8 cellular contexts compared by ENCODE assay signal in genomic region chr16:82639666-82640336, GRCh38. TPM values are rescaled to one million over a fixed set of nuclear protein-coding genes. Genes with fewer than 3 reads are reported as not detected.
DNase-seq lines count a peak whose midpoint lies in the region; ATAC-seq and TF ChIP-seq lines count a peak whose summit lies in the region.
"Had no signal": no experiment of that assay in that cellular context is flagged by ENCODE, and none has a peak within 500 bp of the region (broad histone marks: within the 10 kb centered on the region; RNA-seq: fewer than 3 reads in every experiment).

No MANE protein-coding gene starts in this region.

- H3K36me3 ChIP-seq in GM06990 (ENCODE audit: control insufficient read depth, insufficient read depth, low read length) (no peaks in the 10 kb centered on the region), gastroesophageal sphincter (no peaks in the 10 kb centered on the region)

- DNase-seq in GM06990 (ENCODE audit: extremely low read depth, insufficient read length) (peak; percentile 39), HCEC 1CT (peak; percentile 68), NCI-H69 (lab: John Stamatoyannopoulos, UW) (peak; percentile 36), renal cortical epithelial cell (ENCODE audit: low read depth) (peak; percentile 50), middle frontal gyrus (ENCODE audit: extremely low spot score, low spot score) (no peak)
- DNase-seq in activated T-cell treated with anti-CD3 and anti-CD28 coated beads, Interleukin-2, amount 50 U/mL, for 24 hours, result peak; percentile 58

- H3K9me3 ChIP-seq in gastroesophageal sphincter, result no peaks in the 10 kb centered on the region

- TF ChIP-seq CTCF in GM06990 (IDR thresholded peaks at IDR 0.05; ENCODE audit: insufficient read depth, low read length, poor library complexity, severe bottlenecking) (peak; percentile 89), gastroesophageal sphincter (IDR thresholded peaks at IDR 0.05) (peak; percentile 10 to 66 (median 28))

- H3K27ac ChIP-seq in gastroesophageal sphincter, result no peak overlapping the region

- WGBS in gastroesophageal sphincter (ENCODE audit: low coverage in 1 of 2), 2 donors, result 27 to 37% methylated on average over 8 of the region's 9 CpGs

- peaks cover 5% of the 10 kb centered on the region for H3K4me1 Mint-ChIP-seq in activated T-cell treated with anti-CD3 and anti-CD28 coated beads, Interleukin-2, amount 50 U/mL, for 24 hours (ENCODE audit: low read depth)

- H3K4me3 Mint-ChIP-seq in activated T-cell treated with anti-CD3 and anti-CD28 coated beads, Interleukin-2, amount 50 U/mL, for 24 hours, result no peak overlapping the region
- H3K4me3 Mint-ChIP-seq: stimulated activated naive CD8-positive, alpha-beta T cell treated with anti-CD3 and anti-CD28 coated beads, Interleukin-15, Interleukin-2, amounts not matched to agents 100 ng/mL and 50 ng/mL, for 24 hours had no signal

- no peaks in the 10 kb centered on the region for H3K4me1 ChIP-seq in gastroesophageal sphincter

- H3K4me3 ChIP-seq in GM06990 (replicated peaks; ENCODE audit: low read depth, low read length), result no peak overlapping the region
- no peak overlapping the region for H3K4me3 ChIP-seq in gastroesophageal sphincter

- no peak overlapping the region for H3K27ac Mint-ChIP-seq in activated T-cell treated with anti-CD3 and anti-CD28 coated beads, Interleukin-2, amount 50 U/mL, for 24 hours
- H3K27ac Mint-ChIP-seq: stimulated activated naive CD8-positive, alpha-beta T cell treated with anti-CD3 and anti-CD28 coated beads, Interleukin-15, Interleukin-2, amounts not matched to agents 100 ng/mL and 50 ng/mL, for 24 hours had no signal

- TF ChIP-seq POLR2A in gastroesophageal sphincter (IDR thresholded peaks at IDR 0.05), result no peak

- H3K27me3 Mint-ChIP-seq in activated T-cell treated with anti-CD3 and anti-CD28 coated beads, Interleukin-2, amount 50 U/mL, for 24 hours, result no peaks in the 10 kb centered on the region

- H3K36me3 Mint-ChIP-seq in activated T-cell treated with anti-CD3 and anti-CD28 coated beads, Interleukin-2, amount 50 U/mL, for 24 hours (ENCODE audit: low read depth), result no peaks in the 10 kb centered on the region

- H3K9me3 Mint-ChIP-seq in activated T-cell treated with anti-CD3 and anti-CD28 coated beads, Interleukin-2, amount 50 U/mL, for 24 hours, result no peaks in the 10 kb centered on the region
- H3K9me3 Mint-ChIP-seq: stimulated activated naive CD8-positive, alpha-beta T cell treated with anti-CD3 and anti-CD28 coated beads, Interleukin-15, Interleukin-2, amounts not matched to agents 100 ng/mL and 50 ng/mL, for 24 hours had no signal

- peak; percentile 36 for ATAC-seq in gastroesophageal sphincter

- no peaks in the 10 kb centered on the region for H3K27me3 ChIP-seq in GM06990 (replicated peaks; ENCODE audit: control insufficient read depth, insufficient read depth, low read length)
- H3K27me3 ChIP-seq in gastroesophageal sphincter, result no peaks in the 10 kb centered on the region

- TF ChIP-seq EP300 in gastroesophageal sphincter (IDR thresholded peaks at IDR 0.05), result no peak

RNA-seq across cellular contexts. Expression of gene CDH13, which starts 13.0 kb away (rescaled TPM):
- total RNA-seq in gastroesophageal sphincter (10 to 100 TPM in 2 of 4 donors, 1 to 10 TPM in 2; 4.2 to 22.3 (median 11.4) TPM), renal cortical epithelial cell (22.9 and 45.0 TPM in 2 replicates)
